ENCODE assay signal across 11 cellular contexts in genomic region chr9:127767405-127767804, GRCh38. TPM values are rescaled to one million over a fixed set of nuclear protein-coding genes. Genes with fewer than 3 reads are reported as not detected.
A peak's percentile ranks its signal among the peaks of the same experiment; 100 is the strongest.
DNase-seq lines count a peak whose midpoint lies in the region; ATAC-seq and TF ChIP-seq lines count a peak whose summit lies in the region.
"Had no signal": no experiment of that assay in that cellular context is flagged by ENCODE, and none has a peak within 500 bp of the region (broad histone marks: within the 10 kb centered on the region; RNA-seq: fewer than 3 reads in every experiment).

No MANE protein-coding gene starts in this region.

- peak overlapping the region; percentile 41 for H3K4me3 Mint-ChIP-seq in activated naive CD4-positive, alpha-beta T cell treated with anti-CD3 and anti-CD28 coated beads for 36 hours
- peak overlapping the region; percentile 13 for H3K4me3 Mint-ChIP-seq in activated naive CD8-positive, alpha-beta T cell treated with anti-CD3 and anti-CD28 coated beads, Interleukin-2, amount 50 U/mL, for 24 hours
- H3K4me3 Mint-ChIP-seq in memory B cell (peak overlapping the region; percentile 63), GM23338 (no peak overlapping the region; the same call in 2 of the 3 replicates)

- H3K9me3 Mint-ChIP-seq in activated naive CD4-positive, alpha-beta T cell treated with anti-CD3 and anti-CD28 coated beads for 36 hours, result no peaks in the 10 kb centered on the region
- H3K9me3 Mint-ChIP-seq in activated naive CD8-positive, alpha-beta T cell treated with anti-CD3 and anti-CD28 coated beads, Interleukin-2, amount 50 U/mL, for 24 hours, result no peaks in the 10 kb centered on the region
- H3K9me3 Mint-ChIP-seq in memory B cell (no peaks in the 10 kb centered on the region), GM23338 (no peaks in the 10 kb centered on the region)

- H3K4me2 ChIP-seq in GM23338, result no peak overlapping the region

- TF ChIP-seq CTCF in GM23338 (conservative IDR thresholded peaks at IDR 0.05; ENCODE audit: low read depth in 2 of 2), result no peak

- intact Hi-C loops in activated naive CD4-positive, alpha-beta T cell treated with anti-CD3 and anti-CD28 coated beads for 36 hours (cut with micrococcal nuclease), result no loop called here

- H3K27me3 ChIP-seq in thymus (ENCODE audit: control insufficient read depth, insufficient read depth) (no peaks in the 10 kb centered on the region), GM23338 (ENCODE audit: insufficient read depth) (no peaks in the 10 kb centered on the region)

- H3K4me1 ChIP-seq in thymus (ENCODE audit: control insufficient read depth, insufficient read depth, low read length) (peaks cover 34% of the 10 kb centered on the region), GM23338 (ENCODE audit: insufficient read depth) (peaks cover 23% of the 10 kb centered on the region)

- H3K36me3 Mint-ChIP-seq in activated naive CD4-positive, alpha-beta T cell treated with anti-CD3 and anti-CD28 coated beads for 36 hours (ENCODE audit: low read depth), result peaks cover 15% of the 10 kb centered on the region
- peaks cover 16% of the 10 kb centered on the region for H3K36me3 Mint-ChIP-seq in activated naive CD8-positive, alpha-beta T cell treated with anti-CD3 and anti-CD28 coated beads, Interleukin-2, amount 50 U/mL, for 24 hours (ENCODE audit: low read depth)
- peaks cover 27% of the 10 kb centered on the region for H3K36me3 Mint-ChIP-seq in memory B cell
- no peaks in the 10 kb centered on the region; the same call in 2 of the 3 replicates for H3K36me3 Mint-ChIP-seq in GM23338 (ENCODE audit: low read depth)

- H3K4me3 ChIP-seq in thymus (ENCODE audit: low read length) (no peak overlapping the region), GM23338 (no peak overlapping the region)

- H3K27ac Mint-ChIP-seq in activated naive CD4-positive, alpha-beta T cell treated with anti-CD3 and anti-CD28 coated beads for 36 hours, result peak overlapping the region; percentile 88
- peak overlapping the region; percentile 88 for H3K27ac Mint-ChIP-seq in activated naive CD8-positive, alpha-beta T cell treated with anti-CD3 and anti-CD28 coated beads, Interleukin-2, amount 50 U/mL, for 24 hours
- peak overlapping the region; percentile 84 for H3K27ac Mint-ChIP-seq in memory B cell
- no peak overlapping the region for H3K27ac Mint-ChIP-seq in GM23338

- peak; percentile 53 for DNase-seq in activated naive CD4-positive, alpha-beta T cell treated with anti-CD3 and anti-CD28 coated beads for 36 hours
- DNase-seq in activated naive CD4-positive, alpha-beta T cell treated with Interleukin-2 at 50 U/mL for 16 hours, result no peak
- DNase-seq in activated naive CD8-positive, alpha-beta T cell treated with anti-CD3 and anti-CD28 coated beads, Interleukin-2, amount 50 U/mL, for 24 hours, result no peak
- DNase-seq in memory B cell (ENCODE audit: low spot score in 2 of 2) (no peak), NCI-H748 treated with DMSO at 0.1 percent for 48 hours (lab: John Stamatoyannopoulos, UW) (no peak), GM23338 (ENCODE audit: low spot score) (no peak), NAMALWA (ENCODE audit: low spot score) (no peak)
- DNase-seq: NCI-H510A treated with DMSO at 0.1 percent for 48 hours had no signal

- no peaks in the 10 kb centered on the region for H4K20me1 ChIP-seq in GM23338 (replicated peaks; ENCODE audit: insufficient read depth)

- peaks cover 72% of the 10 kb centered on the region for H3K4me1 Mint-ChIP-seq in activated naive CD4-positive, alpha-beta T cell treated with anti-CD3 and anti-CD28 coated beads for 36 hours (ENCODE audit: low read depth)
- H3K4me1 Mint-ChIP-seq in activated naive CD8-positive, alpha-beta T cell treated with anti-CD3 and anti-CD28 coated beads, Interleukin-2, amount 50 U/mL, for 24 hours, result peaks cover 80% of the 10 kb centered on the region
- H3K4me1 Mint-ChIP-seq in memory B cell (peaks cover 58% of the 10 kb centered on the region), GM23338 (peaks cover 49% of the 10 kb centered on the region)

- H3K36me3 ChIP-seq in thymus (ENCODE audit: control insufficient read depth, insufficient read depth) (peaks cover 68% of the 10 kb centered on the region), GM23338 (ENCODE audit: insufficient read depth) (no peaks in the 10 kb centered on the region)

- H3F3A ChIP-seq in GM23338 (replicated peaks; ENCODE audit: low read depth), result peaks cover 13% of the 10 kb centered on the region; the same call in 1 of the 2 replicates

- WGBS in thymus, result 68% methylated on average over 3 of the region's 3 CpGs

- no peak overlapping the region for H2AFZ ChIP-seq in GM23338

- ATAC-seq in activated naive CD8-positive, alpha-beta T cell treated with anti-CD3 and anti-CD28 coated beads, Interleukin-2, amount 50 U/mL, for 24 hours, result no peak
- ATAC-seq in memory B cell (ENCODE audit: low read depth) (no peak), GM23338 (no peak)

- H3K27ac ChIP-seq in thymus (ENCODE audit: low read depth) (peak overlapping the region; percentile 91), GM23338 (ENCODE audit: low read depth) (no peak overlapping the region)

- H3K9me2 ChIP-seq in GM23338 (ENCODE audit: insufficient read depth), result no peaks in the 10 kb centered on the region

- H3K79me2 ChIP-seq in GM23338 (replicated peaks; ENCODE audit: insufficient read depth), result no peaks in the 10 kb centered on the region

- CTCF ChIA-PET in activated naive CD4-positive, alpha-beta T cell treated with anti-CD3 and anti-CD28 coated beads for 36 hours (lab: Charles Lee), result interaction anchor here (0.7 to 4.8 kb wide), 10 partner anchors 9 to 102 kb away, joined by 3 to 17 read pairs (median 4); partner anchors contain the start of gene TOR2A

- H3K27me3 Mint-ChIP-seq in activated naive CD4-positive, alpha-beta T cell treated with anti-CD3 and anti-CD28 coated beads for 36 hours (ENCODE audit: low read depth), result no peaks in the 10 kb centered on the region
- H3K27me3 Mint-ChIP-seq in activated naive CD8-positive, alpha-beta T cell treated with anti-CD3 and anti-CD28 coated beads, Interleukin-2, amount 50 U/mL, for 24 hours, result no peaks in the 10 kb centered on the region
- H3K27me3 Mint-ChIP-seq in memory B cell, result no peaks in the 10 kb centered on the region
- peaks cover 19% of the 10 kb centered on the region for H3K27me3 Mint-ChIP-seq in GM23338 (ENCODE audit: insufficient read depth, low read depth, poor library complexity)

- H3K9me3 ChIP-seq in thymus (ENCODE audit: control insufficient read depth), result no peaks in the 10 kb centered on the region

TF ChIP-seq in GM23338, 12 proteins besides CTCF, POLR2A, EP300 and RAD21:
- TF ChIP-seq STAT1 (IDR thresholded peaks at IDR 0.05; ENCODE audit: unreplicated experiment) (no peak), JUNB (IDR thresholded peaks at IDR 0.05; ENCODE audit: unreplicated experiment) (no peak), EZH2 (IDR thresholded peaks at IDR 0.05; ENCODE audit: low read depth, unreplicated experiment) (no peak), CREB1 (CRISPR knock-in tag; IDR thresholded peaks at IDR 0.05; ENCODE audit: low read depth) (no peak), REST (IDR thresholded peaks at IDR 0.05; ENCODE audit: unreplicated experiment) (no peak)

RNA-seq across cellular contexts. Expression of gene SH2D3C, which starts 11.1 kb away (rescaled TPM):
- total RNA-seq in activated naive CD4-positive, alpha-beta T cell treated with anti-CD3 and anti-CD28 coated beads for 36 hours, result 10 to 100 TPM; 27.2 to 27.3 TPM
- polyA plus RNA-seq in thymus (25.1 TPM), GM23338 (2016; fragmentation: Nextera tagmentation; extraction: Ambion mirVana) (4.2 and 4.4 TPM in 2 replicates)
- total RNA-seq in GM23338 (2014; rRNA removed; shearing (Covaris generic)), result 4.5 and 7.3 TPM in 2 replicates
- total RNA-seq: HT-29 had no signal

RNA-seq across cellular contexts. Expression of gene CDK9, which starts 18.4 kb away (rescaled TPM):
- 10 to 100 TPM; 64.6 to 73.6 TPM for total RNA-seq in activated naive CD4-positive, alpha-beta T cell treated with anti-CD3 and anti-CD28 coated beads for 36 hours
- polyA plus RNA-seq in thymus (122 TPM), GM23338 (2016; fragmentation: Nextera tagmentation; extraction: Ambion mirVana) (49.7 and 58.5 TPM in 2 replicates)
- 63.9 and 84.3 TPM in 2 replicates for total RNA-seq in GM23338 (2014; rRNA removed; shearing (Covaris generic))

RNA-seq across cellular contexts. Expression of gene TOR2A, which starts 32.3 kb away (rescaled TPM):
- total RNA-seq in activated naive CD4-positive, alpha-beta T cell treated with anti-CD3 and anti-CD28 coated beads for 36 hours, result 10 to 100 TPM; 11.8 to 12.7 TPM
- 19.3 TPM for polyA plus RNA-seq in thymus
- 21.1 and 23.5 TPM in 2 replicates for total RNA-seq in GM23338 (2014; rRNA removed; shearing (Covaris generic))
- 14.4 TPM in 2 replicates for polyA plus RNA-seq in GM23338 (2016; fragmentation: Nextera tagmentation; extraction: Ambion mirVana)

RNA-seq across cellular contexts. Expression of gene FPGS, which starts 35.3 kb away (rescaled TPM):
- 10 to 100 TPM; 67.8 to 73.0 TPM for total RNA-seq in activated naive CD4-positive, alpha-beta T cell treated with anti-CD3 and anti-CD28 coated beads for 36 hours
- polyA plus RNA-seq in thymus (48.4 TPM), GM23338 (2016; fragmentation: Nextera tagmentation; extraction: Ambion mirVana) (40.7 and 43.5 TPM in 2 replicates)
- total RNA-seq in GM23338 (2014; rRNA removed; shearing (Covaris generic)), result 87.2 and 92.4 TPM in 2 replicates

RNA-seq across cellular contexts. Expression of gene TTC16, which starts 51.5 kb away (rescaled TPM):
- under 1 TPM; 0.50 to 0.79 TPM for total RNA-seq in activated naive CD4-positive, alpha-beta T cell treated with anti-CD3 and anti-CD28 coated beads for 36 hours
- polyA plus RNA-seq in thymus, result 0.18 TPM
- not detected in 2 replicates for total RNA-seq in GM23338 (2014; rRNA removed; shearing (Covaris generic))
- polyA plus RNA-seq in GM23338 (2016; fragmentation: Nextera tagmentation; extraction: Ambion mirVana), result not detected in 2 replicates
- total RNA-seq: HT-29, mesenteric fat pad had no signal
